8 cellular contexts compared by ENCODE assay signal in genomic region chr16:49350265-49351103, GRCh38. TPM values are rescaled to one million over a fixed set of nuclear protein-coding genes. Genes with fewer than 3 reads are reported as not detected.
A peak's percentile ranks its signal among the peaks of the same experiment; 100 is the strongest.
DNase-seq lines count a peak whose midpoint lies in the region; ATAC-seq, FAIRE-seq and TF ChIP-seq lines count a peak whose summit lies in the region.

No MANE protein-coding gene starts in this region.

- no peak for FAIRE-seq in D721Med (lab: Jason Lieb, UNC)

- H3K9me3 ChIP-seq in H9 (ENCODE audit: control insufficient read depth, low read depth, low read length) (no peaks in the 10 kb centered on the region), NT2/D1 (ENCODE audit: insufficient read depth, low read length) (no peaks in the 10 kb centered on the region), trophoblast cell (ENCODE audit: insufficient read depth, low read depth, low read length) (peaks cover 3% of the 10 kb centered on the region)

- H2BK120ac ChIP-seq in H9 (ENCODE audit: low read depth, low read length, poor library complexity, severe bottlenecking) (no peak overlapping the region), trophoblast cell (ENCODE audit: insufficient read depth, low read length, poor library complexity) (no peak overlapping the region)

- H4K20me1 ChIP-seq in H9 (ENCODE audit: control insufficient read depth, insufficient read depth, insufficient read length) = no peaks in the 10 kb centered on the region

- H3K27me3 ChIP-seq in H9 (ENCODE audit: insufficient read depth, low read length) (no peaks in the 10 kb centered on the region), NT2/D1 (ENCODE audit: insufficient read depth, insufficient read length) (no peaks in the 10 kb centered on the region), trophoblast cell (ENCODE audit: insufficient read depth, low read length) (no peaks in the 10 kb centered on the region)

- H3K36me3 ChIP-seq in NT2/D1 (ENCODE audit: insufficient read depth, insufficient read length, low read length) = no peaks in the 10 kb centered on the region
- H3K36me3 ChIP-seq in trophoblast cell (ENCODE audit: control insufficient read depth in 1 of 2, insufficient read depth in 2 of 2, low read length in 2 of 2) = no peaks in the 10 kb centered on the region

- H3K4me3 Mint-ChIP-seq in H9 = no peak overlapping the region; a peak in 1 of 5 replicates
- H3K4me3 Mint-ChIP-seq in activated T-helper 2 cell treated with anti-CD3 and anti-CD28 coated beads, Interferon-gamma antibody, Interleukin-2, Interleukin-4, amounts not matched to agents 10 μg/mL and 5 μg/mL and 100 μg/mL, durations not matched to agents 14 hours and 24 hours and 36 hours (ENCODE audit: low read depth) = no peak overlapping the region

- H2AK5ac ChIP-seq in H9 (ENCODE audit: insufficient read length, low read length) = no peak overlapping the region
- H2AK5ac ChIP-seq in trophoblast cell (ENCODE audit: low read length) = no peak overlapping the region

- no peak overlapping the region for H3T11ph ChIP-seq in H9 (ENCODE audit: low read length)

- no peaks in the 10 kb centered on the region for H3K79me1 ChIP-seq in H9 (ENCODE audit: insufficient read depth, low read depth, low read length, poor library complexity, severe bottlenecking)
- no peaks in the 10 kb centered on the region for H3K79me1 ChIP-seq in trophoblast cell (ENCODE audit: low read length)

- no peak overlapping the region for H4K5ac ChIP-seq in H9 (ENCODE audit: insufficient read length, low read depth, low read length)

- no CpG with 5 or more reads among the region's 25 CpGs for WGBS in H9 (ENCODE audit: extremely low coverage, insufficient read length, low lambda C conversion rate)
- 100% methylated on average over 1 of the region's 25 CpGs for WGBS in trophoblast cell (ENCODE audit: extremely low coverage, insufficient coverage, insufficient read length)

- H2BK5ac ChIP-seq in H9 (ENCODE audit: insufficient read length, low read length) (no peak overlapping the region), trophoblast cell (ENCODE audit: low read depth, low read length, poor library complexity) (no peak overlapping the region)

- DNase-seq in D721Med (ENCODE audit: insufficient read length, low spot score) (peak; percentile 33), H9 (peak; percentile 73), NT2/D1 (ENCODE audit: low read depth, low spot score) (peak; percentile 62), glomerular visceral epithelial cell (ENCODE audit: extremely low spot score) (peak; percentile 30), trophoblast cell (peak; percentile 18 to 80), amniotic stem cell (lab: John Stamatoyannopoulos, UW) (no peak)
- DNase-seq in activated T-helper 2 cell treated with anti-CD3 and anti-CD28 coated beads, Interferon-gamma antibody, Interleukin-2, Interleukin-4, amounts not matched to agents 10 μg/mL and 5 μg/mL and 100 μg/mL, durations not matched to agents 14 hours and 24 hours and 36 hours (ENCODE audit: low spot score) = peak; percentile 33

- H3K4ac ChIP-seq in H9 (ENCODE audit: low read depth, low read length) (no peak overlapping the region), trophoblast cell (ENCODE audit: low read depth, low read length) (no peak overlapping the region)

- peaks cover 32% of the 10 kb centered on the region for H3K27me3 Mint-ChIP-seq in H9 (ENCODE audit: low read depth)
- peaks cover 1% of the 10 kb centered on the region for H3K27me3 Mint-ChIP-seq in activated T-helper 2 cell treated with anti-CD3 and anti-CD28 coated beads, Interferon-gamma antibody, Interleukin-2, Interleukin-4, amounts not matched to agents 10 μg/mL and 5 μg/mL and 100 μg/mL, durations not matched to agents 14 hours and 24 hours and 36 hours (ENCODE audit: low read depth)

- no peak overlapping the region for H2BK20ac ChIP-seq in H9 (ENCODE audit: low read depth, low read length, poor library complexity, severe bottlenecking)

- H3K23ac ChIP-seq in H9 (ENCODE audit: insufficient read length, low read depth, low read length) (no peak overlapping the region), trophoblast cell (ENCODE audit: low read length) (no peak overlapping the region)

- no peak overlapping the region for H2BK12ac ChIP-seq in H9 (ENCODE audit: insufficient read length, low read depth, low read length)
- H2BK12ac ChIP-seq in trophoblast cell (ENCODE audit: low read length) = no peak overlapping the region

- H4K12ac ChIP-seq in trophoblast cell (ENCODE audit: low read depth, low read length) = no peak overlapping the region

- no peaks in the 10 kb centered on the region for H3K36me3 Mint-ChIP-seq in H9 (ENCODE audit: insufficient read depth in 1 of 3, low read depth in 3 of 3)
- H3K36me3 Mint-ChIP-seq in activated T-helper 2 cell treated with anti-CD3 and anti-CD28 coated beads, Interferon-gamma antibody, Interleukin-2, Interleukin-4, amounts not matched to agents 10 μg/mL and 5 μg/mL and 100 μg/mL, durations not matched to agents 14 hours and 24 hours and 36 hours (ENCODE audit: low read depth) = no peaks in the 10 kb centered on the region

- H3K27ac ChIP-seq in H9 (ENCODE audit: insufficient read length, low read depth, low read length) (no peak overlapping the region), trophoblast cell (ENCODE audit: low read depth, low read length) (no peak overlapping the region)

- H3K9me3 Mint-ChIP-seq in H9 = peaks cover 0 to 4% of the 10 kb centered on the region in 2 experiments; a peak in 1 of 5 replicates
- no peaks in the 10 kb centered on the region for H3K9me3 Mint-ChIP-seq in activated T-helper 2 cell treated with anti-CD3 and anti-CD28 coated beads, Interferon-gamma antibody, Interleukin-2, Interleukin-4, amounts not matched to agents 10 μg/mL and 5 μg/mL and 100 μg/mL, durations not matched to agents 14 hours and 24 hours and 36 hours

- no peak overlapping the region for H3K56ac ChIP-seq in H9 (ENCODE audit: insufficient read length, low read depth, low read length)

- intact Hi-C loops in activated T-helper 2 cell treated with anti-CD3 and anti-CD28 coated beads, Interferon-gamma antibody, Interleukin-2, Interleukin-4, amounts not matched to agents 10 μg/mL and 5 μg/mL and 100 μg/mL, durations not matched to agents 14 hours and 24 hours and 36 hours (cut with micrococcal nuclease) = no loop called here

- H3K4me2 ChIP-seq in H9 (ENCODE audit: insufficient read depth, insufficient read length, low read length) = no peak overlapping the region
- H3K4me2 ChIP-seq in trophoblast cell (ENCODE audit: low read length) = no peak overlapping the region

- no peaks in the 10 kb centered on the region for H3K23me2 ChIP-seq in H9 (ENCODE audit: insufficient read length, low read depth, low read length, poor library complexity, severe bottlenecking)

- TF ChIP-seq CTCF in D721Med (IDR thresholded peaks at IDR 0.05; ENCODE audit: insufficient read depth, missing control alignments) (peak; percentile 89), H9 (conservative IDR thresholded peaks at IDR 0.05) (peak; percentile 90)

- H3K9ac ChIP-seq in H9 (ENCODE audit: extremely low read depth, insufficient read length, low read length) (no peak overlapping the region), NT2/D1 (ENCODE audit: insufficient read length, low read depth) (no peak overlapping the region), trophoblast cell (ENCODE audit: low read length) (no peak overlapping the region)

- H3K18ac ChIP-seq in H9 (ENCODE audit: insufficient read length, low read depth, low read length) (no peak overlapping the region), trophoblast cell (ENCODE audit: low read length) (no peak overlapping the region)

- no peak for ATAC-seq in GM21381 (IDR thresholded peaks at IDR 0.05; ENCODE audit: unreplicated experiment)

- no peak overlapping the region for H2AFZ ChIP-seq in H9 (ENCODE audit: low read length)
- no peak overlapping the region for H2AFZ ChIP-seq in trophoblast cell (ENCODE audit: insufficient read depth, low read length, poor library complexity)

- no peak overlapping the region for H4K8ac ChIP-seq in H9 (replicated peaks; ENCODE audit: insufficient read length, low read depth, low read length)
- no peak overlapping the region for H4K8ac ChIP-seq in trophoblast cell (ENCODE audit: low read depth, low read length)

- H3K79me2 ChIP-seq in H9 (ENCODE audit: insufficient read depth, low read length) = no peaks in the 10 kb centered on the region
- H3K79me2 ChIP-seq in trophoblast cell (ENCODE audit: control insufficient read depth, insufficient read depth, low read length, poor library complexity) = no peaks in the 10 kb centered on the region

- no peak overlapping the region for H2BK15ac ChIP-seq in H9 (ENCODE audit: low read depth, low read length)

- H3K14ac ChIP-seq in H9 (ENCODE audit: insufficient read depth, low read length) (no peak overlapping the region), trophoblast cell (ENCODE audit: low read length) (no peak overlapping the region)

- peaks cover 12 to 21% of the 10 kb centered on the region in 2 experiments for H3K4me1 Mint-ChIP-seq in H9
- no peaks in the 10 kb centered on the region for H3K4me1 Mint-ChIP-seq in activated T-helper 2 cell treated with anti-CD3 and anti-CD28 coated beads, Interferon-gamma antibody, Interleukin-2, Interleukin-4, amounts not matched to agents 10 μg/mL and 5 μg/mL and 100 μg/mL, durations not matched to agents 14 hours and 24 hours and 36 hours (ENCODE audit: low read depth)

- H3K4me3 ChIP-seq in NT2/D1 (ENCODE audit: insufficient read length, low read depth) (no peak overlapping the region), trophoblast cell (ENCODE audit: low read depth, low read length) (peak overlapping the region; percentile 3)

- no peak overlapping the region for H4K91ac ChIP-seq in H9 (ENCODE audit: insufficient read length, low read depth, low read length)
- H4K91ac ChIP-seq in trophoblast cell (ENCODE audit: low read depth, low read length) = no peak overlapping the region

- peak overlapping the region in 1 of 3 experiments; percentile 16; a peak in 2 of 7 replicates for H3K27ac Mint-ChIP-seq in H9
- H3K27ac Mint-ChIP-seq in activated T-helper 2 cell treated with anti-CD3 and anti-CD28 coated beads, Interferon-gamma antibody, Interleukin-2, Interleukin-4, amounts not matched to agents 10 μg/mL and 5 μg/mL and 100 μg/mL, durations not matched to agents 14 hours and 24 hours and 36 hours = no peak overlapping the region

- H3K4me1 ChIP-seq in H9 (ENCODE audit: insufficient read depth, low read length) (no peaks in the 10 kb centered on the region), NT2/D1 (ENCODE audit: insufficient read depth, insufficient read length) (peaks cover 16% of the 10 kb centered on the region), trophoblast cell (ENCODE audit: control insufficient read depth in 1 of 2, insufficient read depth in 2 of 2, low read length in 2 of 2) (no peaks in the 10 kb centered on the region)

RNA-seq across cellular contexts. Expression of gene C16orf78, which starts 23.1 kb away (rescaled TPM):
- not detected in 2 replicates for total RNA-seq in H9 (2021)
- total RNA-seq in activated T-helper 2 cell treated with anti-CD3 and anti-CD28 coated beads, Interferon-gamma antibody, Interleukin-2, Interleukin-4, amounts not matched to agents 10 μg/mL and 5 μg/mL and 100 μg/mL, durations not matched to agents 14 hours and 24 hours and 36 hours = not detected in 2 replicates
- not detected in 2 replicates for polyA plus RNA-seq in trophoblast cell (2013)
